Comparison of ENCODE assay signal across 1 cellular context in the genomic region with DNA sequence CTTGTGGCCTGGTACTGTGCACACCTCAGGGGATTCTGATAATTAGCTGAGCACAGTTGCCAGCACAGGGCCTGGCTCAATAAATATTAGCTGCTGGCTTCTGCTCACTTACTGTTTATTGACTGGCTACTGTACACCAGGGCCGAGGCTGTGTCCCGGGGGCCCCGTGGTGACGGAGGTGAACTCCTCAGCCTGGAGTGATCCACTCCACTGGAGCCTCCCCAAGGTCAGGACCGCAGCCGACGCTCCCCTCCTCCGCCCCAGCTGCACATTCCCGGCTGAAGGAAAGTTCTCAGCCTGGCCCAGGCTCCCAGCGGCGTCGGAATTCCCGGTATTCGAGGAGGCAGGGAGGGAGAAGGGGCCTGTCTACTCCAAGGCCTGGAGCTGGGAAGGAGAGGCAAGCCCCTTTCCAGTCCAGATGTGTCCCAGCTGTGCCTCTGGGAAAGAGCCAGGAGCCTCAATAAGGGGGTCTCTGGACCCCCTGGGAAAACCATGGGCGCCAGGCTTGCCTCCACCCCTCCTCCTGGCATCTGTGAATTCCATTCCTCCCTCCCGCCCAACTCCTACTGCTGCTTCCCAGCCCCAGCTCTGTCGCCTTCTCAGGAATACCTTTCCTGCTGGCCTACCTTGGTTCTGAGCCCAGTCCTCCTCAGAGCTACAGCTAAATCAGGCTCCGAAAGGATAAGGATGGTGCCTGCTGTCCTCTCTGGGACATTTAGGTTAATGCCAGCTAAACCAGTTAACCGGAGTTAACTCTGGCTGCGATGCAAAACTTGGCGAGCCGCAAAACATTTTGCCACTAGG.
TF ChIP-seq lines count a peak whose summit lies in the region.

No MANE protein-coding gene starts in this region.

TF ChIP-seq in HepG2, 621 proteins besides CTCF, POLR2A, EP300 and RAD21 (continued from another document and continues in another):
- TF ChIP-seq, protein P1, sequence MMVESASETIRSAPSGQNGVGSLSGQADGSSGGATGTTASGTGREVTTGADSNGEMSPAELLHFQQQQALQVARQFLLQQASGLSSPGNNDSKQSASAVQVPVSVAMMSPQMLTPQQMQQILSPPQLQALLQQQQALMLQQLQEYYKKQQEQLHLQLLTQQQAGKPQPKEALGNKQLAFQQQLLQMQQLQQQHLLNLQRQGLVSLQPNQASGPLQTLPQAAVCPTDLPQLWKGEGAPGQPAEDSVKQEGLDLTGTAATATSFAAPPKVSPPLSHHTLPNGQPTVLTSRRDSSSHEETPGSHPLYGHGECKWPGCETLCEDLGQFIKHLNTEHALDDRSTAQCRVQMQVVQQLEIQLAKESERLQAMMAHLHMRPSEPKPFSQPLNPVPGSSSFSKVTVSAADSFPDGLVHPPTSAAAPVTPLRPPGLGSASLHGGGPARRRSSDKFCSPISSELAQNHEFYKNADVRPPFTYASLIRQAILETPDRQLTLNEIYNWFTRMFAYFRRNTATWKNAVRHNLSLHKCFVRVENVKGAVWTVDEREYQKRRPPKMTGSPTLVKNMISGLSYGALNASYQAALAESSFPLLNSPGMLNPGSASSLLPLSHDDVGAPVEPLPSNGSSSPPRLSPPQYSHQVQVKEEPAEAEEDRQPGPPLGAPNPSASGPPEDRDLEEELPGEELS (CRISPR knock-in tag; IDR thresholded peaks at IDR 0.05), result 0 out of 2 replicates have a peak, but pooled peaks have one; percentile 7
- TF ChIP-seq ZNF282 (IDR thresholded peaks at IDR 0.05; ENCODE audit: partially characterized antibody) (no peak), ZNF501 (CRISPR knock-in tag; IDR thresholded peaks at IDR 0.05) (peak; percentile 53), ZNF562 (CRISPR knock-in tag; IDR thresholded peaks at IDR 0.05; ENCODE audit: borderline replicate concordance) (no peak), ARNTL (CRISPR knock-in tag; IDR thresholded peaks at IDR 0.05) (no peak), ZNF567 (CRISPR knock-in tag; IDR thresholded peaks at IDR 0.05; ENCODE audit: borderline replicate concordance) (no peak), KDM2A (CRISPR knock-in tag; IDR thresholded peaks at IDR 0.05; ENCODE audit: borderline replicate concordance, low read depth) (peak; percentile 54; the same call in 1 of the 2 replicates), NR2C2 (CRISPR knock-in tag; IDR thresholded peaks at IDR 0.05; ENCODE audit: borderline replicate concordance) (no peak), ZNF709 (CRISPR knock-in tag; IDR thresholded peaks at IDR 0.05) (no peak), ZNF292 (CRISPR knock-in tag; IDR thresholded peaks at IDR 0.05; ENCODE audit: borderline replicate concordance, low read depth) (0 out of 2 replicates have a peak, but pooled peaks have one; percentile 36), TAF15 (IDR thresholded peaks at IDR 0.05; ENCODE audit: low read depth, low read length, poor library complexity, severe bottlenecking) (no peak), SAP130 (CRISPR knock-in tag; IDR thresholded peaks at IDR 0.05; ENCODE audit: low read depth) (peak; percentile 38), SRF (IDR thresholded peaks at IDR 0.05; ENCODE audit: low read depth, low read length) (no peak), ISX (CRISPR knock-in tag; conservative IDR thresholded peaks at IDR 0.05) (no peak), POLR2AphosphoS2 (IDR thresholded peaks at IDR 0.05; ENCODE audit: low read depth, low read length) (no peak), SMAD3 (CRISPR knock-in tag; IDR thresholded peaks at IDR 0.05) (0 out of 2 replicates have a peak, but pooled peaks have one; percentile 34), BHLHE40 (IDR thresholded peaks at IDR 0.05; ENCODE audit: low read length) (no peak), SATB2 (CRISPR knock-in tag; IDR thresholded peaks at IDR 0.05) (no peak), NFKBIZ (CRISPR knock-in tag; IDR thresholded peaks at IDR 0.05) (no peak), ZNF235 (CRISPR knock-in tag; IDR thresholded peaks at IDR 0.05; ENCODE audit: borderline replicate concordance) (no peak), ZFYVE20 (CRISPR knock-in tag; IDR thresholded peaks at IDR 0.05; ENCODE audit: borderline replicate concordance, low read depth) (no peak), NFE2L2 (IDR thresholded peaks at IDR 0.05; ENCODE audit: low read length) (no peak), ZNF205 (CRISPR knock-in tag; IDR thresholded peaks at IDR 0.05) (no peak), ZNF776 (CRISPR knock-in tag; IDR thresholded peaks at IDR 0.05) (no peak)
- TF ChIP-seq, protein P2, sequence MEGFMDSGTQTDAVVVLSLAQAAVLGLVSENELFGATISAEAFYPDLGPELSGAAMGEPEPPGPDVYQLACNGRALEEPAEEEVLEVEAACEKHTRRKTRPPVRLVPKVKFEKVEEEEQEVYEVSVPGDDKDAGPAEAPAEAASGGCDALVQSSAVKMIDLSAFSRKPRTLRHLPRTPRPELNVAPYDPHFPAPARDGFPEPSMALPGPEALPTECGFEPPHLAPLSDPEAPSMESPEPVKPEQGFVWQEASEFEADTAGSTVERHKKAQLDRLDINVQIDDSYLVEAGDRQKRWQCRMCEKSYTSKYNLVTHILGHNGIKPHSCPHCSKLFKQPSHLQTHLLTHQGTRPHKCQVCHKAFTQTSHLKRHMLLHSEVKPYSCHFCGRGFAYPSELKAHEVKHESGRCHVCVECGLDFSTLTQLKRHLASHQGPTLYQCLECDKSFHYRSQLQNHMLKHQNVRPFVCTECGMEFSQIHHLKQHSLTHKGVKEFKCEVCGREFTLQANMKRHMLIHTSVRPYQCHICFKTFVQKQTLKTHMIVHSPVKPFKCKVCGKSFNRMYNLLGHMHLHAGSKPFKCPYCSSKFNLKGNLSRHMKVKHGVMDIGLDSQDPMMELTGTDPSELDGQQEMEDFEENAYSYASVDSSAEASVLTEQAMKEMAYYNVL (CRISPR knock-in tag; IDR thresholded peaks at IDR 0.05; ENCODE audit: borderline replicate concordance), result no peak
- TF ChIP-seq, protein P3, sequence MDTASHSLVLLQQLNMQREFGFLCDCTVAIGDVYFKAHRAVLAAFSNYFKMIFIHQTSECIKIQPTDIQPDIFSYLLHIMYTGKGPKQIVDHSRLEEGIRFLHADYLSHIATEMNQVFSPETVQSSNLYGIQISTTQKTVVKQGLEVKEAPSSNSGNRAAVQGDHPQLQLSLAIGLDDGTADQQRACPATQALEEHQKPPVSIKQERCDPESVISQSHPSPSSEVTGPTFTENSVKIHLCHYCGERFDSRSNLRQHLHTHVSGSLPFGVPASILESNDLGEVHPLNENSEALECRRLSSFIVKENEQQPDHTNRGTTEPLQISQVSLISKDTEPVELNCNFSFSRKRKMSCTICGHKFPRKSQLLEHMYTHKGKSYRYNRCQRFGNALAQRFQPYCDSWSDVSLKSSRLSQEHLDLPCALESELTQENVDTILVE (CRISPR knock-in tag; IDR thresholded peaks at IDR 0.05), result 0 out of 2 replicates have a peak, but pooled peaks have one; percentile 28
- TF ChIP-seq, protein P4, sequence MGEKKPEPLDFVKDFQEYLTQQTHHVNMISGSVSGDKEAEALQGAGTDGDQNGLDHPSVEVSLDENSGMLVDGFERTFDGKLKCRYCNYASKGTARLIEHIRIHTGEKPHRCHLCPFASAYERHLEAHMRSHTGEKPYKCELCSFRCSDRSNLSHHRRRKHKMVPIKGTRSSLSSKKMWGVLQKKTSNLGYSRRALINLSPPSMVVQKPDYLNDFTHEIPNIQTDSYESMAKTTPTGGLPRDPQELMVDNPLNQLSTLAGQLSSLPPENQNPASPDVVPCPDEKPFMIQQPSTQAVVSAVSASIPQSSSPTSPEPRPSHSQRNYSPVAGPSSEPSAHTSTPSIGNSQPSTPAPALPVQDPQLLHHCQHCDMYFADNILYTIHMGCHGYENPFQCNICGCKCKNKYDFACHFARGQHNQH (CRISPR knock-in tag; IDR thresholded peaks at IDR 0.05), result 0 out of 2 replicates have a peak, but pooled peaks have one; percentile 49
- TF ChIP-seq, protein P5, sequence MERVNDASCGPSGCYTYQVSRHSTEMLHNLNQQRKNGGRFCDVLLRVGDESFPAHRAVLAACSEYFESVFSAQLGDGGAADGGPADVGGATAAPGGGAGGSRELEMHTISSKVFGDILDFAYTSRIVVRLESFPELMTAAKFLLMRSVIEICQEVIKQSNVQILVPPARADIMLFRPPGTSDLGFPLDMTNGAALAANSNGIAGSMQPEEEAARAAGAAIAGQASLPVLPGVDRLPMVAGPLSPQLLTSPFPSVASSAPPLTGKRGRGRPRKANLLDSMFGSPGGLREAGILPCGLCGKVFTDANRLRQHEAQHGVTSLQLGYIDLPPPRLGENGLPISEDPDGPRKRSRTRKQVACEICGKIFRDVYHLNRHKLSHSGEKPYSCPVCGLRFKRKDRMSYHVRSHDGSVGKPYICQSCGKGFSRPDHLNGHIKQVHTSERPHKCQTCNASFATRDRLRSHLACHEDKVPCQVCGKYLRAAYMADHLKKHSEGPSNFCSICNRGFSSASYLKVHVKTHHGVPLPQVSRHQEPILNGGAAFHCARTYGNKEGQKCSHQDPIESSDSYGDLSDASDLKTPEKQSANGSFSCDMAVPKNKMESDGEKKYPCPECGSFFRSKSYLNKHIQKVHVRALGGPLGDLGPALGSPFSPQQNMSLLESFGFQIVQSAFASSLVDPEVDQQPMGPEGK (CRISPR knock-in tag; IDR thresholded peaks at IDR 0.05), result peak; percentile 79
- TF ChIP-seq, protein P6, sequence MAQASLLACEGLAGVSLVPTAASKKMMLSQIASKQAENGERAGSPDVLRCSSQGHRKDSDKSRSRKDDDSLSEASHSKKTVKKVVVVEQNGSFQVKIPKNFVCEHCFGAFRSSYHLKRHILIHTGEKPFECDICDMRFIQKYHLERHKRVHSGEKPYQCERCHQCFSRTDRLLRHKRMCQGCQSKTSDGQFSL (CRISPR knock-in tag; IDR thresholded peaks at IDR 0.05), result no peak
- TF ChIP-seq, protein P7, sequence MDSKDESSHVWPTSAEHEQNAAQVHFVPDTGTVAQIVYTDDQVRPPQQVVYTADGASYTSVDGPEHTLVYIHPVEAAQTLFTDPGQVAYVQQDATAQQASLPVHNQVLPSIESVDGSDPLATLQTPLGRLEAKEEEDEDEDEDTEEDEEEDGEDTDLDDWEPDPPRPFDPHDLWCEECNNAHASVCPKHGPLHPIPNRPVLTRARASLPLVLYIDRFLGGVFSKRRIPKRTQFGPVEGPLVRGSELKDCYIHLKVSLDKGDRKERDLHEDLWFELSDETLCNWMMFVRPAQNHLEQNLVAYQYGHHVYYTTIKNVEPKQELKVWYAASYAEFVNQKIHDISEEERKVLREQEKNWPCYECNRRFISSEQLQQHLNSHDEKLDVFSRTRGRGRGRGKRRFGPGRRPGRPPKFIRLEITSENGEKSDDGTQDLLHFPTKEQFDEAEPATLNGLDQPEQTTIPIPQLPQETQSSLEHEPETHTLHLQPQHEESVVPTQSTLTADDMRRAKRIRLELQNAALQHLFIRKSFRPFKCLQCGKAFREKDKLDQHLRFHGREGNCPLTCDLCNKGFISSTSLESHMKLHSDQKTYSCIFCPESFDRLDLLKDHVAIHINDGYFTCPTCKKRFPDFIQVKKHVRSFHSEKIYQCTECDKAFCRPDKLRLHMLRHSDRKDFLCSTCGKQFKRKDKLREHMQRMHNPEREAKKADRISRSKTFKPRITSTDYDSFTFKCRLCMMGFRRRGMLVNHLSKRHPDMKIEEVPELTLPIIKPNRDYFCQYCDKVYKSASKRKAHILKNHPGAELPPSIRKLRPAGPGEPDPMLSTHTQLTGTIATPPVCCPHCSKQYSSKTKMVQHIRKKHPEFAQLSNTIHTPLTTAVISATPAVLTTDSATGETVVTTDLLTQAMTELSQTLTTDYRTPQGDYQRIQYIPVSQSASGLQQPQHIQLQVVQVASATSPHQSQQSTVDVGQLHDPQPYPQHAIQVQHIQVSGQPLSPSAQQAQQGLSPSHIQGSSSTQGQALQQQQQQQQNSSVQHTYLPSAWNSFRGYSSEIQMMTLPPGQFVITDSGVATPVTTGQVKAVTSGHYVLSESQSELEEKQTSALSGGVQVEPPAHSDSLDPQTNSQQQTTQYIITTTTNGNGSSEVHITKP (CRISPR knock-in tag; IDR thresholded peaks at IDR 0.05; ENCODE audit: low read depth), result peak; percentile 77; the same call in 1 of the 2 replicates
- TF ChIP-seq, protein P8, sequence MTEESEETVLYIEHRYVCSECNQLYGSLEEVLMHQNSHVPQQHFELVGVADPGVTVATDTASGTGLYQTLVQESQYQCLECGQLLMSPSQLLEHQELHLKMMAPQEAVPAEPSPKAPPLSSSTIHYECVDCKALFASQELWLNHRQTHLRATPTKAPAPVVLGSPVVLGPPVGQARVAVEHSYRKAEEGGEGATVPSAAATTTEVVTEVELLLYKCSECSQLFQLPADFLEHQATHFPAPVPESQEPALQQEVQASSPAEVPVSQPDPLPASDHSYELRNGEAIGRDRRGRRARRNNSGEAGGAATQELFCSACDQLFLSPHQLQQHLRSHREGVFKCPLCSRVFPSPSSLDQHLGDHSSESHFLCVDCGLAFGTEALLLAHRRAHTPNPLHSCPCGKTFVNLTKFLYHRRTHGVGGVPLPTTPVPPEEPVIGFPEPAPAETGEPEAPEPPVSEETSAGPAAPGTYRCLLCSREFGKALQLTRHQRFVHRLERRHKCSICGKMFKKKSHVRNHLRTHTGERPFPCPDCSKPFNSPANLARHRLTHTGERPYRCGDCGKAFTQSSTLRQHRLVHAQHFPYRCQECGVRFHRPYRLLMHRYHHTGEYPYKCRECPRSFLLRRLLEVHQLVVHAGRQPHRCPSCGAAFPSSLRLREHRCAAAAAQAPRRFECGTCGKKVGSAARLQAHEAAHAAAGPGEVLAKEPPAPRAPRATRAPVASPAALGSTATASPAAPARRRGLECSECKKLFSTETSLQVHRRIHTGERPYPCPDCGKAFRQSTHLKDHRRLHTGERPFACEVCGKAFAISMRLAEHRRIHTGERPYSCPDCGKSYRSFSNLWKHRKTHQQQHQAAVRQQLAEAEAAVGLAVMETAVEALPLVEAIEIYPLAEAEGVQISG (CRISPR knock-in tag; IDR thresholded peaks at IDR 0.05), result 0 out of 2 replicates have a peak, but pooled peaks have one; percentile 20
- TF ChIP-seq, protein P9, sequence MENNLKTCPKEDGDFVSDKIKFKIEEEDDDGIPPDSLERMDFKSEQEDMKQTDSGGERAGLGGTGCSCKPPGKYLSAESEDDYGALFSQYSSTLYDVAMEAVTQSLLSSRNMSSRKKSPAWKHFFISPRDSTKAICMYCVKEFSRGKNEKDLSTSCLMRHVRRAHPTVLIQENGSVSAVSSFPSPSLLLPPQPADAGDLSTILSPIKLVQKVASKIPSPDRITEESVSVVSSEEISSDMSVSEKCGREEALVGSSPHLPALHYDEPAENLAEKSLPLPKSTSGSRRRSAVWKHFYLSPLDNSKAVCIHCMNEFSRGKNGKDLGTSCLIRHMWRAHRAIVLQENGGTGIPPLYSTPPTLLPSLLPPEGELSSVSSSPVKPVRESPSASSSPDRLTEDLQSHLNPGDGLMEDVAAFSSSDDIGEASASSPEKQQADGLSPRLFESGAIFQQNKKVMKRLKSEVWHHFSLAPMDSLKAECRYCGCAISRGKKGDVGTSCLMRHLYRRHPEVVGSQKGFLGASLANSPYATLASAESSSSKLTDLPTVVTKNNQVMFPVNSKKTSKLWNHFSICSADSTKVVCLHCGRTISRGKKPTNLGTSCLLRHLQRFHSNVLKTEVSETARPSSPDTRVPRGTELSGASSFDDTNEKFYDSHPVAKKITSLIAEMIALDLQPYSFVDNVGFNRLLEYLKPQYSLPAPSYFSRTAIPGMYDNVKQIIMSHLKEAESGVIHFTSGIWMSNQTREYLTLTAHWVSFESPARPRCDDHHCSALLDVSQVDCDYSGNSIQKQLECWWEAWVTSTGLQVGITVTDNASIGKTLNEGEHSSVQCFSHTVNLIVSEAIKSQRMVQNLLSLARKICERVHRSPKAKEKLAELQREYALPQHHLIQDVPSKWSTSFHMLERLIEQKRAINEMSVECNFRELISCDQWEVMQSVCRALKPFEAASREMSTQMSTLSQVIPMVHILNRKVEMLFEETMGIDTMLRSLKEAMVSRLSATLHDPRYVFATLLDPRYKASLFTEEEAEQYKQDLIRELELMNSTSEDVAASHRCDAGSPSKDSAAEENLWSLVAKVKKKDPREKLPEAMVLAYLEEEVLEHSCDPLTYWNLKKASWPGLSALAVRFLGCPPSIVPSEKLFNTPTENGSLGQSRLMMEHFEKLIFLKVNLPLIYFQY (CRISPR knock-in tag; IDR thresholded peaks at IDR 0.05; ENCODE audit: borderline replicate concordance), result no peak
